ENCODE assay signal across 23 cellular contexts in genomic region chr7:30654296-30655090, GRCh38. TPM values are rescaled to one million over a fixed set of nuclear protein-coding genes. Genes with fewer than 3 reads are reported as not detected.
DNase-seq lines count a peak whose midpoint lies in the region; ATAC-seq, FAIRE-seq and TF ChIP-seq lines count a peak whose summit lies in the region.
"Had no signal": no experiment of that assay in that cellular context is flagged by ENCODE, and none has a peak within 500 bp of the region (broad histone marks: within the 10 kb centered on the region; RNA-seq: fewer than 3 reads in every experiment).

No MANE protein-coding gene starts in this region.

- ATAC-seq in activated naive CD4-positive, alpha-beta T cell treated with anti-CD3 and anti-CD28 coated beads, Interleukin-2, amount 50 U/mL, for 72 hours: no peak
- ATAC-seq: Right ventricle myocardium inferior had no signal

- H2BK20ac ChIP-seq in H1 (ENCODE audit: low read length): no peak overlapping the region

- H3K14ac ChIP-seq in H1 (ENCODE audit: insufficient read length): no peak overlapping the region

- H4K8ac ChIP-seq in H1 (ENCODE audit: extremely low read depth, insufficient read depth, low read length): no peak overlapping the region

- H3K4ac ChIP-seq in H1 (replicated peaks; ENCODE audit: insufficient read length, low read depth, low read length): no peak overlapping the region

- no peak for DNase-seq in activated naive CD4-positive, alpha-beta T cell treated with anti-CD3 and anti-CD28 coated beads, Interleukin-2, amount 50 U/mL, for 72 hours (ENCODE audit: low spot score in 2 of 2)
- DNase-seq in activated naive CD4-positive, alpha-beta T cell treated with Interleukin-2 at 50 U/mL for 16 hours: no peak
- DNase-seq in H1 (ENCODE audit: low read depth in 1 of 2, low spot score in 2 of 2): no peak
- DNase-seq in progenitor cell of endocrine pancreas (ENCODE audit: low spot score, unreplicated experiment): no peak
- no peak for DNase-seq in D721Med (ENCODE audit: insufficient read length, low spot score)
- no peak for DNase-seq in NAMALWA (ENCODE audit: low spot score)
- DNase-seq in Calu3: no peak
- DNase-seq: BE2C; CD4-positive, CD25-positive, alpha-beta regulatory T cell; COR-L47; DMS153; GF-D8; HCEC 1CT; IMR-90; NCI-H1417 treated with DMSO at 0.1 percent for 48 hours; NCI-H187 treated with DMSO at 0.1 percent for 48 hours; NCI-H2227 treated with DMSO at 0.1 percent for 48 hours; NCI-H524 treated with DMSO at 0.1 percent for 48 hours had no signal

- WGBS in H1 (ENCODE audit: extremely low coverage in 1 of 2, insufficient coverage in 1 of 2, insufficient read length in 1 of 2, insufficient replicate concordance in 2 of 2, low coverage in 1 of 2, low lambda C conversion rate in 2 of 2, missing lambda C conversion rate in 1 of 2), 2 experiments: 89% methylated on average over 15 of the region's 15 CpGs; no CpG with 5 or more reads in 1 of the 2 experiments

- no peaks in the 10 kb centered on the region for H3K27me3 Mint-ChIP-seq in progenitor cell of endocrine pancreas
- H3K27me3 Mint-ChIP-seq in Calu3 (ENCODE audit: unreplicated experiment): peaks cover under 1% of the 10 kb centered on the region
- H3K27me3 Mint-ChIP-seq: CD4-positive, CD25-positive, alpha-beta regulatory T cell had no signal

- H3K36me3 ChIP-seq in H1 (ENCODE audit: control insufficient read depth in 2 of 4, insufficient read depth in 4 of 4, low read length in 3 of 4): no peaks in the 10 kb centered on the region; a peak in 1 of 8 replicates
- H3K36me3 ChIP-seq: BE2C had no signal

- H3K4me3 ChIP-seq in H1 (ENCODE audit: extremely low read depth in 1 of 4, insufficient read depth in 2 of 4, low read depth in 3 of 4, low read length in 4 of 4): no peak overlapping the region

- H4K5ac ChIP-seq in H1 (ENCODE audit: insufficient read length, low read depth, low read length): no peak overlapping the region

- no peak overlapping the region for H3K9ac ChIP-seq in H1 (replicated peaks in 1 of 4; ENCODE audit: extremely low read depth in 1 of 4, low read depth in 3 of 4, low read length in 3 of 4)

- H3K4me3 Mint-ChIP-seq in progenitor cell of endocrine pancreas (ENCODE audit: low read depth) (no peak overlapping the region), Calu3 (ENCODE audit: low read depth, unreplicated experiment) (no peak overlapping the region)
- H3K4me3 Mint-ChIP-seq: CD4-positive, CD25-positive, alpha-beta regulatory T cell had no signal

- H3K27ac ChIP-seq in H1 (ENCODE audit: low read depth, low read length): 0 out of 2 replicates have a peak overlapping the region, but pooled peaks have one; percentile 15

- H2BK120ac ChIP-seq in H1 (replicated peaks; ENCODE audit: low read depth, low read length): no peak overlapping the region

- H3K9me3 Mint-ChIP-seq in activated naive CD4-positive, alpha-beta T cell treated with anti-CD3 and anti-CD28 coated beads, Interleukin-2, amount 50 U/mL, for 72 hours: no peaks in the 10 kb centered on the region
- H3K9me3 Mint-ChIP-seq in progenitor cell of endocrine pancreas (ENCODE audit: low read depth) (no peaks in the 10 kb centered on the region), Calu3 (ENCODE audit: low read depth, unreplicated experiment) (no peaks in the 10 kb centered on the region)
- H3K9me3 Mint-ChIP-seq: CD4-positive, CD25-positive, alpha-beta regulatory T cell had no signal

- no peaks in the 10 kb centered on the region; the same call in 1 of the 2 replicates for H3K79me1 ChIP-seq in H1 (ENCODE audit: low read depth, low read length)

- peaks cover 10 to 13% of the 10 kb centered on the region in 2 experiments for H4K20me1 ChIP-seq in H1 (replicated peaks in 1 of 2; ENCODE audit: control insufficient read depth in 1 of 2, insufficient read depth in 2 of 2, low read length in 2 of 2)

- intact Hi-C loops in Calu3 (cut with micrococcal nuclease; ENCODE audit: unreplicated experiment): no loop called here

- peaks cover 0 to 2% (median 0%) of the 10 kb centered on the region in 4 experiments; a peak in 2 of 7 replicates for H3K4me1 ChIP-seq in H1 (replicated peaks in 1 of 4; ENCODE audit: control insufficient read depth in 3 of 4, insufficient read depth in 4 of 4, low read length in 3 of 4)

- H3K9me3 ChIP-seq in H1 (ENCODE audit: insufficient read depth in 2 of 2, low read depth in 1 of 2, low read length in 1 of 2): no peaks in the 10 kb centered on the region
- H3K9me3 ChIP-seq: BE2C had no signal

- no peak overlapping the region for H2BK5ac ChIP-seq in H1 (ENCODE audit: low read depth, low read length)

- H2AFZ ChIP-seq in H1 (ENCODE audit: low read length): no peak overlapping the region

- no peak for TF ChIP-seq EP300 in H1 (IDR thresholded peaks at IDR 0.05; ENCODE audit: borderline replicate concordance in 1 of 2, low read depth in 2 of 2, low read length in 2 of 2)

- CTCF ChIA-PET in H1 (lab: Charles Lee; ENCODE audit: partially characterized antibody): interaction anchor here (0.8 to 1.9 kb wide), 6 partner anchors 8 to 28 kb away, joined by 3 to 5 read pairs (median 4); partner anchors contain the start of gene CRHR2
- CTCF ChIA-PET in Calu3 (lab: Charles Lee): interaction anchor here (0.8 kb wide), 1 partner anchor 20 kb away, joined by 3 read pairs; no protein-coding TSS in a partner anchor

- peaks cover 5% of the 10 kb centered on the region; the same call in 1 of the 2 replicates for H3K23me2 ChIP-seq in H1 (ENCODE audit: low read depth, low read length)

- no peaks in the 10 kb centered on the region for H3K36me3 Mint-ChIP-seq in activated naive CD4-positive, alpha-beta T cell treated with anti-CD3 and anti-CD28 coated beads, Interleukin-2, amount 50 U/mL, for 72 hours
- peaks cover 8% of the 10 kb centered on the region for H3K36me3 Mint-ChIP-seq in progenitor cell of endocrine pancreas (ENCODE audit: insufficient read depth)
- peaks cover 18% of the 10 kb centered on the region for H3K36me3 Mint-ChIP-seq in Calu3 (ENCODE audit: insufficient read depth, unreplicated experiment)

- no peak for TF ChIP-seq RAD21 in H1 (IDR thresholded peaks at IDR 0.05 in 1 of 2, conservative IDR thresholded peaks at IDR 0.05 in 1 of 2; ENCODE audit: low read depth in 2 of 2, low read length in 2 of 2)

- TF ChIP-seq CTCF in H1 (IDR thresholded peaks at IDR 0.05; ENCODE audit: control extremely low read depth in 1 of 3, insufficient read depth in 1 of 3, low read depth in 1 of 3, low read length in 3 of 3): no peak
- TF ChIP-seq CTCF in progenitor cell of endocrine pancreas (IDR thresholded peaks at IDR 0.05; ENCODE audit: unreplicated experiment): no peak
- TF ChIP-seq CTCF in D721Med (IDR thresholded peaks at IDR 0.05; ENCODE audit: insufficient read depth, missing control alignments): no peak
- TF ChIP-seq CTCF in Calu3 (IDR thresholded peaks at IDR 0.05; ENCODE audit: unreplicated experiment): no peak

- H4K91ac ChIP-seq in H1 (replicated peaks; ENCODE audit: insufficient read length, low read length): no peak overlapping the region

- H3K4me1 Mint-ChIP-seq in progenitor cell of endocrine pancreas (ENCODE audit: low read depth) (peaks cover 5% of the 10 kb centered on the region), Calu3 (ENCODE audit: low read depth, unreplicated experiment) (no peaks in the 10 kb centered on the region)
- H3K4me1 Mint-ChIP-seq: CD4-positive, CD25-positive, alpha-beta regulatory T cell had no signal

- no peak for TF ChIP-seq POLR2A in H1 (IDR thresholded peaks at IDR 0.05; ENCODE audit: control extremely low read depth in 1 of 2, low read depth in 2 of 2, low read length in 2 of 2)

- no peak overlapping the region for H3K56ac ChIP-seq in H1 (replicated peaks; ENCODE audit: insufficient read length, low read depth, low read length)

- FAIRE-seq in H1 (lab: Jason Lieb, UNC) (no peak), D721Med (lab: Jason Lieb, UNC) (no peak)
- FAIRE-seq: A204.1, HTR-8/SVneo had no signal

- no peak overlapping the region for H2AK5ac ChIP-seq in H1 (ENCODE audit: low read depth, low read length)

- no peak overlapping the region for H3K4me2 ChIP-seq in H1 (ENCODE audit: insufficient read depth in 1 of 2, low read depth in 2 of 2, low read length in 2 of 2)

- H2BK15ac ChIP-seq in H1 (ENCODE audit: low read length): no peak overlapping the region

- POLR2A ChIA-PET in H1 (lab: Charles Lee; ENCODE audit: partially characterized antibody): interaction anchor here (0.6 to 3.8 kb wide), 6 partner anchors 9 to 118 kb away, joined by 3 to 14 read pairs (median 4); partner anchors contain the start of gene CRHR2

- no peak overlapping the region for H2BK12ac ChIP-seq in H1 (ENCODE audit: low read depth, low read length)

- H3K27ac Mint-ChIP-seq in activated naive CD4-positive, alpha-beta T cell treated with anti-CD3 and anti-CD28 coated beads, Interleukin-2, amount 50 U/mL, for 72 hours: peak overlapping the region; percentile 13 to 47
- H3K27ac Mint-ChIP-seq in progenitor cell of endocrine pancreas (peak overlapping the region; percentile 71), Calu3 (ENCODE audit: unreplicated experiment) (no peak overlapping the region)
- H3K27ac Mint-ChIP-seq: CD4-positive, CD25-positive, alpha-beta regulatory T cell had no signal

- H3K27me3 ChIP-seq in H1 (replicated peaks in 1 of 4; ENCODE audit: control insufficient read depth in 3 of 4, extremely low read depth in 1 of 4, insufficient read depth in 3 of 4, low read length in 3 of 4): no peaks in the 10 kb centered on the region
- H3K27me3 ChIP-seq: BE2C had no signal

- BruUV-seq in Calu3 (replicated peaks; lab: Mats Ljungman, UMichigan): no TSS peak

- no peak overlapping the region for H3K18ac ChIP-seq in H1 (ENCODE audit: extremely low read depth, low read length)

- H3K79me2 ChIP-seq in H1 (ENCODE audit: control insufficient read depth in 1 of 2, insufficient read depth in 2 of 2, low read length in 2 of 2): no peaks in the 10 kb centered on the region

- H3K23ac ChIP-seq in H1 (ENCODE audit: insufficient read length): no peak overlapping the region

RNA-seq across cellular contexts. Expression of gene CRHR2, which starts 27.8 kb away (rescaled TPM):
- total RNA-seq in activated naive CD4-positive, alpha-beta T cell treated with anti-CD3 and anti-CD28 coated beads, Interleukin-2, amount 50 U/mL, for 72 hours: not detected
- 0.19 and 0.37 TPM in 2 replicates for total RNA-seq in H1 (2021; fragmentation: NEBNext Ultra II Directional; extraction: Animal tissue kit (Norgen Biotek cat#: 25700))
- 0.99 and 1.3 TPM in 2 replicates for polyA plus RNA-seq in H1 (2011; rRNA removed)
- polyA plus RNA-seq in H1 (2011; cell fraction: cytosol; rRNA removed): 0.79 TPM
- polyA plus RNA-seq in H1 (2011; cell fraction: nucleus; rRNA removed): 2.5 TPM
- 0.66 to 0.97 TPM (median 0.72 TPM) in 4 replicates for polyA plus RNA-seq in H1 (2012, experiment 1 of 2)
- 0.47 TPM for polyA plus RNA-seq in H1 (2012, experiment 2 of 2)
- 0.39 TPM for polyA plus RNA-seq in H1 (2013, experiment 1 of 2)
- polyA plus RNA-seq in H1 (2013, experiment 2 of 2): 0.37 TPM
- 0.35 and 1.8 TPM in 2 replicates for polyA minus RNA-seq in H1 (2011; rRNA and poly(A)+ RNA removed)
- 0.37 TPM for polyA minus RNA-seq in H1 (2011; cell fraction: cytosol; rRNA and poly(A)+ RNA removed)
- polyA minus RNA-seq in H1 (2011; cell fraction: nucleus; rRNA and poly(A)+ RNA removed): 0.40 TPM
- total RNA-seq in progenitor cell of endocrine pancreas (not detected in 2 replicates), Calu3 (2022) (not detected in 2 replicates)
- total RNA-seq: CD4-positive, CD25-positive, alpha-beta regulatory T cell; Daoy; IMR-90; M059J had no signal
- polyA plus RNA-seq: CD4-positive, CD25-positive, alpha-beta regulatory T cell; IMR-90 had no signal

RNA-seq across cellular contexts. Expression of gene GARS1, which starts 59.8 kb away (rescaled TPM):
- 100 to 1,000 TPM; 167 to 263 TPM for total RNA-seq in activated naive CD4-positive, alpha-beta T cell treated with anti-CD3 and anti-CD28 coated beads, Interleukin-2, amount 50 U/mL, for 72 hours
- total RNA-seq in H1 (2021; fragmentation: NEBNext Ultra II Directional; extraction: Animal tissue kit (Norgen Biotek cat#: 25700)): 247 and 270 TPM in 2 replicates
- polyA plus RNA-seq in H1 (2011; rRNA removed): 387 and 476 TPM in 2 replicates
- 366 TPM for polyA plus RNA-seq in H1 (2011; cell fraction: cytosol; rRNA removed)
- polyA plus RNA-seq in H1 (2011; cell fraction: nucleus; rRNA removed): 441 TPM
- 220 to 267 TPM (median 246 TPM) in 4 replicates for polyA plus RNA-seq in H1 (2012, experiment 1 of 2)
- polyA plus RNA-seq in H1 (2012, experiment 2 of 2): 41.7 TPM
- polyA plus RNA-seq in H1 (2013, experiment 1 of 2): 220 TPM
- 214 TPM for polyA plus RNA-seq in H1 (2013, experiment 2 of 2)
- polyA minus RNA-seq in H1 (2011; rRNA and poly(A)+ RNA removed): 477 and 569 TPM in 2 replicates
- 278 TPM for polyA minus RNA-seq in H1 (2011; cell fraction: cytosol; rRNA and poly(A)+ RNA removed)
- polyA minus RNA-seq in H1 (2011; cell fraction: nucleus; rRNA and poly(A)+ RNA removed): 382 TPM
- 117 and 141 TPM in 2 replicates for total RNA-seq in progenitor cell of endocrine pancreas
- total RNA-seq in Calu3 (2022): 244 and 283 TPM in 2 replicates
